ENCODE assay signal across 22 cellular contexts in the genomic region with DNA sequence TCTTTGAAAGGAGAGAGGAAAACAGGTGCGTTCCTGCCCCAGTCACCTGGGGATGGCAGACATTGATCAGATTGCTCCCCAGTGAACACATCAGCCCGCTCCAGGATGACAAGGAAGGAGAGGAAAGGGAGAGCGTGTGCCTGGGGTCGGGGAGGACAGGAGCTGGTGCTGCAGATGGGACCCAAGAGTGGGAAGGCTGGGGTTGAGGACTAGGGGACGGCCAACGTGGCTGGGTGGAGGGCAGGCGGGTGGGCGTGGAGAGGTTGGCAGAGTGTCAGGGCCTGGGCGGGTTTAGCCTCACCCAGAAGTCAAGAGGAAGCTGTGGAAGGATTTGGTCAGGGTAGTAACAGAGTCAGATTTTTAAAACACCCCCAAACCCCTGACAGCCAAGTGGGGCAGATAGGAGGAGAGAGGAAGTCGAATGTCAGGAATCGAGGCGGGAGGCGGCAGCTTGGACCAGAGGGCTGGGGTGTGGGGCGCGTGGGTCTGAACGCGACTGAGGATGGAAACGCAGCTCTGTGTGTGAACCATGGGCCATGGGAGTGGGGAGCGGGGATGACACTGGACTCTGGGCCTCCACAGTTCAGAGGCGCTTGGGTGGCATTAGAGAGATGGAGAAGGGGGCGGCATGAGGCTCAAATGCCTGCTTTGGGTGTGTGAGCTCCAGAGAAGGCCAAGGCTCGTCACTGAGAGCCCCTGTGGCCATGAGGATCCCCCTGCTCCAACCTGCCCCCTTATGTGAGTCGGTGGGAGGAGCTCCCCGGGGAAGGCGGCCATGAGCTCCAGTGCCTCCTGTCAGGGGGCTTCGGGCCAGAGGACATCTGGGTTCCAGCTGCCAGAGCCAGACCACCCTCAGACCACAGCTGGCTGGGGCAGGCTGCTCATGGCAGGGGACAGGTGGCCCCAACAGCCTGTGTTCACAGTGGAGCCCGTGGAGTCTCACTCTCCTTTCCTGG. TPM values are rescaled to one million over a fixed set of nuclear protein-coding genes. Genes with fewer than 3 reads are reported as not detected.
DNase-seq lines count a peak whose midpoint lies in the region; ATAC-seq and TF ChIP-seq lines count a peak whose summit lies in the region.
"Had no signal": no experiment of that assay in that cellular context is flagged by ENCODE, and none has a peak within 500 bp of the region (broad histone marks: within the 10 kb centered on the region; RNA-seq: fewer than 3 reads in every experiment).

No MANE protein-coding gene starts in this region.

- peaks cover 5% of the 10 kb centered on the region for H3K36me3 Mint-ChIP-seq in endodermal cell (ENCODE audit: low read depth)
- H3K36me3 Mint-ChIP-seq: CD4-positive, CD25-positive, alpha-beta regulatory T cell had no signal

- no peak for TF ChIP-seq CTCF in RWPE2 (IDR thresholded peaks at IDR 0.05; ENCODE audit: poor library complexity, severe bottlenecking)
- no peak for TF ChIP-seq CTCF in endodermal cell (conservative IDR thresholded peaks at IDR 0.05)

- H3K27ac Mint-ChIP-seq in endodermal cell, result peak overlapping the region; percentile 70
- H3K27ac Mint-ChIP-seq: T-helper 17 cell had no signal

- DNase-seq in H7 (peak; percentile 62), RWPE2 (ENCODE audit: low spot score) (no peak), endodermal cell (no peak), neuronal stem cell (ENCODE audit: low spot score) (no peak), cortex of kidney (lab: John Stamatoyannopoulos, UW) (no peak), NCI-H1092 (lab: John Stamatoyannopoulos, UW) (no peak)
- DNase-seq: BE2C; CD4-positive, CD25-positive, alpha-beta regulatory T cell; DMS153; DND-41; Karpas-422; NCI-H1105; NCI-H1436 treated with DMSO at 0.1 percent for 48 hours; NCI-H2029; NCI-H2227 treated with DMSO at 0.1 percent for 48 hours; NCI-H510A; NCI-H69; SK-N-SH; T-helper 17 cell had no signal

- H2BK12ac ChIP-seq in neuronal stem cell (ENCODE audit: low read length), result peak overlapping the region; percentile 49

- H2BK15ac ChIP-seq in neuronal stem cell (ENCODE audit: low read length), result peak overlapping the region; percentile 93

- H2AFZ ChIP-seq in neuronal stem cell (ENCODE audit: low read length), result no peak overlapping the region

- no peak overlapping the region for H2AK5ac ChIP-seq in neuronal stem cell (ENCODE audit: low read depth, low read length)

- H3K4me3 Mint-ChIP-seq in endodermal cell, result no peak overlapping the region
- H3K4me3 Mint-ChIP-seq: CD4-positive, CD25-positive, alpha-beta regulatory T cell; T-helper 17 cell had no signal

- no peaks in the 10 kb centered on the region for H3K4me1 ChIP-seq in RWPE2 (ENCODE audit: insufficient read depth, poor library complexity, severe bottlenecking)
- no peaks in the 10 kb centered on the region for H3K4me1 ChIP-seq in endodermal cell (ENCODE audit: control insufficient read depth, insufficient read depth, low read length)
- H3K4me1 ChIP-seq in neuronal stem cell (ENCODE audit: control insufficient read depth in 2 of 2, insufficient read depth in 1 of 2, low read depth in 1 of 2, low read length in 2 of 2), result peaks cover 4 to 5% of the 10 kb centered on the region in 2 donors
- H3K4me1 ChIP-seq: BE2C had no signal

- H3K9me3 Mint-ChIP-seq in endodermal cell, result no peaks in the 10 kb centered on the region
- H3K9me3 Mint-ChIP-seq: CD4-positive, CD25-positive, alpha-beta regulatory T cell had no signal

- peak overlapping the region; percentile 44 for H3K18ac ChIP-seq in neuronal stem cell (ENCODE audit: low read length)

- WGBS in endodermal cell (ENCODE audit: insufficient coverage in 1 of 2, insufficient read length in 1 of 2), 2 experiments, result 89 to 92% methylated on average over 10 to 27 of the region's 27 CpGs
- no CpG with 5 or more reads among the region's 27 CpGs for WGBS in neuronal stem cell (ENCODE audit: extremely low coverage in 2 of 2, insufficient read length in 2 of 2, insufficient replicate concordance in 1 of 2), 2 donors

- peak overlapping the region; percentile 99 for H3K23ac ChIP-seq in neuronal stem cell (ENCODE audit: low read depth, low read length, poor library complexity)

- H3K4me1 Mint-ChIP-seq in endodermal cell, result no peaks in the 10 kb centered on the region
- H3K4me1 Mint-ChIP-seq: CD4-positive, CD25-positive, alpha-beta regulatory T cell had no signal

- H3K4me3 ChIP-seq in H7 (ENCODE audit: insufficient read depth, low read depth, low read length), result no peak overlapping the region
- H3K4me3 ChIP-seq in RWPE2 (ENCODE audit: severe bottlenecking), result peak overlapping the region; percentile 2
- no peak overlapping the region for H3K4me3 ChIP-seq in endodermal cell (ENCODE audit: low read length)
- H3K4me3 ChIP-seq in neuronal stem cell (ENCODE audit: low read length in 2 of 2), result no peak overlapping the region

- H2BK120ac ChIP-seq in neuronal stem cell (ENCODE audit: low read depth, low read length), result peak overlapping the region; percentile 64

- H4K91ac ChIP-seq in neuronal stem cell (ENCODE audit: low read depth, low read length, poor library complexity), result no peak overlapping the region

- H3K36me3 ChIP-seq in H7 (replicated peaks; ENCODE audit: control insufficient read depth, insufficient read depth, low read length) (peaks cover 5% of the 10 kb centered on the region), RWPE2 (ENCODE audit: low read depth) (no peaks in the 10 kb centered on the region), endodermal cell (ENCODE audit: control insufficient read depth, insufficient read depth, low read length) (no peaks in the 10 kb centered on the region), neuronal stem cell (replicated peaks in 1 of 2; ENCODE audit: control insufficient read depth in 2 of 2, insufficient read depth in 2 of 2, low read length in 2 of 2) (no peaks in the 10 kb centered on the region)
- H3K36me3 ChIP-seq: BE2C had no signal

- no peak overlapping the region for H3K14ac ChIP-seq in neuronal stem cell (ENCODE audit: low read length)

- ATAC-seq in RWPE2 (ENCODE audit: low read depth) (no peak), HG03095 (IDR thresholded peaks at IDR 0.05; ENCODE audit: unreplicated experiment) (no peak)
- ATAC-seq: Panc1, T-helper 17 cell had no signal

- no peaks in the 10 kb centered on the region for H3K27me3 Mint-ChIP-seq in endodermal cell (ENCODE audit: insufficient read depth)
- H3K27me3 Mint-ChIP-seq: CD4-positive, CD25-positive, alpha-beta regulatory T cell had no signal

- no peaks in the 10 kb centered on the region for H3K27me3 ChIP-seq in H7 (ENCODE audit: control insufficient read depth, insufficient read depth, low read length)
- H3K27me3 ChIP-seq in RWPE2 (ENCODE audit: insufficient read depth, poor library complexity, severe bottlenecking), result no peaks in the 10 kb centered on the region
- no peaks in the 10 kb centered on the region for H3K27me3 ChIP-seq in endodermal cell (ENCODE audit: control insufficient read depth, insufficient read depth, low read length, poor library complexity, severe bottlenecking)
- H3K27me3 ChIP-seq in neuronal stem cell (ENCODE audit: control insufficient read depth in 3 of 3, insufficient read depth in 3 of 3, low read depth in 1 of 3, low read length in 3 of 3), result peaks cover 0 to 66% (median 0%) of the 10 kb centered on the region in 3 experiments
- H3K27me3 ChIP-seq: BE2C had no signal

- peak overlapping the region; percentile 1 for H4K8ac ChIP-seq in neuronal stem cell (ENCODE audit: low read depth, low read length)

- H3K4me2 ChIP-seq in neuronal stem cell (ENCODE audit: insufficient read depth, low read length, poor library complexity, severe bottlenecking), result no peak overlapping the region
- H3K4me2 ChIP-seq: SK-N-SH had no signal

- no peak overlapping the region for H3K9ac ChIP-seq in endodermal cell (ENCODE audit: extremely low read depth, low read length, poor library complexity, severe bottlenecking)
- H3K9ac ChIP-seq in neuronal stem cell (ENCODE audit: low read depth, low read length, poor library complexity), result no peak overlapping the region
- H3K9ac ChIP-seq: SK-N-SH had no signal

- peak overlapping the region; percentile 75 for H2BK5ac ChIP-seq in neuronal stem cell (ENCODE audit: low read length)

- peaks cover 2% of the 10 kb centered on the region for H3K9me3 ChIP-seq in RWPE2 (ENCODE audit: severe bottlenecking)
- H3K9me3 ChIP-seq in endodermal cell (ENCODE audit: control insufficient read depth, low read length), result no peaks in the 10 kb centered on the region
- no peaks in the 10 kb centered on the region for H3K9me3 ChIP-seq in neuronal stem cell (replicated peaks in 1 of 2; ENCODE audit: control insufficient read depth in 2 of 2, insufficient read depth in 1 of 2, low read depth in 1 of 2, low read length in 2 of 2)
- H3K9me3 ChIP-seq: BE2C, SK-N-SH had no signal

- peaks cover 2% of the 10 kb centered on the region for H3K79me1 ChIP-seq in neuronal stem cell (ENCODE audit: low read depth, low read length)

- no peak overlapping the region for H3K27ac ChIP-seq in RWPE2 (ENCODE audit: poor library complexity, severe bottlenecking)
- H3K27ac ChIP-seq in endodermal cell (ENCODE audit: low read depth, low read length), result no peak overlapping the region
- H3K27ac ChIP-seq in neuronal stem cell (replicated peaks; ENCODE audit: low read length), result no peak overlapping the region

- H3K4ac ChIP-seq in neuronal stem cell (ENCODE audit: low read length), result peak overlapping the region; percentile 86

RNA-seq across cellular contexts. Expression of a gene that starts 24.6 kb away (rescaled TPM):
- 84.9 and 91.8 TPM in 2 replicates for total RNA-seq in H7 (2014; rRNA removed; shearing (Covaris generic))
- 10 to 100 TPM; 16.7 to 41.2 TPM for total RNA-seq in endodermal cell
- polyA plus RNA-seq in endodermal cell (2013, experiment 1 of 2), result 4.3 TPM
- polyA plus RNA-seq in endodermal cell (2013, experiment 2 of 2), result 4.6 TPM
- polyA plus RNA-seq in neuronal stem cell (2013, experiment 1 of 2), result 0.03 TPM
- polyA plus RNA-seq in neuronal stem cell (2013, experiment 2 of 2), result 0.07 TPM
- total RNA-seq: HT-29 had no signal
